Comparison of ENCODE assay signal across 8 cellular contexts in genomic region chr13:77026783-77027621, GRCh38. TPM values are rescaled to one million over a fixed set of nuclear protein-coding genes. Genes with fewer than 3 reads are reported as not detected.
DNase-seq lines count a peak whose midpoint lies in the region; ATAC-seq and TF ChIP-seq lines count a peak whose summit lies in the region.

Gene FBXL3, minus strand, starts transcription at chr13:77027159. Its CDS starts 5,299 bp downstream, at chr13:77021860.

- no peaks in the 10 kb centered on the region for H3K9me3 Mint-ChIP-seq in activated CD4-positive, alpha-beta T cell treated with anti-CD3 and anti-CD28 coated beads for 36 hours (ENCODE audit: low read depth)
- no peaks in the 10 kb centered on the region for H3K9me3 Mint-ChIP-seq in chondrocyte (ENCODE audit: low read depth)

- peaks cover 16% of the 10 kb centered on the region for H3K36me3 Mint-ChIP-seq in activated CD4-positive, alpha-beta T cell treated with anti-CD3 and anti-CD28 coated beads for 36 hours (ENCODE audit: low read depth)
- peaks cover 1% of the 10 kb centered on the region for H3K36me3 Mint-ChIP-seq in chondrocyte (ENCODE audit: low read depth)

- POLR2A ChIA-PET in activated CD4-positive, alpha-beta T cell treated with anti-CD3 and anti-CD28 coated beads for 36 hours (lab: Charles Lee) = interaction anchor here (0.5 to 2.8 kb wide), 8 partner anchors 8 to 451 kb away, joined by 3 to 10 read pairs (median 4); no protein-coding TSS in a partner anchor

- peak within 1 kb of the TSS; percentile 92 for H3K4me3 Mint-ChIP-seq in activated CD4-positive, alpha-beta T cell treated with anti-CD3 and anti-CD28 coated beads for 36 hours
- H3K4me3 Mint-ChIP-seq in chondrocyte (ENCODE audit: unreplicated experiment) = peak within 1 kb of the TSS; percentile 96

- peak within 1 kb of the TSS; percentile 96 for H3K27ac Mint-ChIP-seq in activated CD4-positive, alpha-beta T cell treated with anti-CD3 and anti-CD28 coated beads for 36 hours
- H3K27ac Mint-ChIP-seq in chondrocyte (ENCODE audit: unreplicated experiment) = peak within 1 kb of the TSS; percentile 98

- DNase-seq in AML-193 (lab: John Stamatoyannopoulos, UW) (peak; percentile 80 to 88), NCI-H510A (lab: John Stamatoyannopoulos, UW) (peak; percentile 63), chondrocyte (ENCODE audit: low spot score) (peak; percentile 88), kidney glomerular epithelial cell (lab: John Stamatoyannopoulos, UW) (peak; percentile 92)
- peak; percentile 89 for DNase-seq in activated CD4-positive, alpha-beta T cell treated with anti-CD3 and anti-CD28 coated beads for 36 hours
- peak; percentile 65 to 69 for DNase-seq in stimulated activated CD4-positive, alpha-beta T cell treated with anti-CD3 and anti-CD28 coated beads, Interleukin-15, amount 100 ng/mL, for 48 hours (ENCODE audit: low read depth in 2 of 2)

- peaks cover 2% of the 10 kb centered on the region for H3K27me3 Mint-ChIP-seq in activated CD4-positive, alpha-beta T cell treated with anti-CD3 and anti-CD28 coated beads for 36 hours
- no peaks in the 10 kb centered on the region for H3K27me3 Mint-ChIP-seq in chondrocyte (ENCODE audit: low read depth)

- ATAC-seq in GM19043 (IDR thresholded peaks at IDR 0.05; ENCODE audit: low read depth, unreplicated experiment) = peak; percentile 50
- ATAC-seq in HG03354 (IDR thresholded peaks at IDR 0.05; ENCODE audit: poor library complexity, severe bottlenecking, unreplicated experiment) = peak; percentile 65
- ATAC-seq in activated CD4-positive, alpha-beta T cell treated with anti-CD3 and anti-CD28 coated beads for 36 hours = peak; percentile 59

- CTCF ChIA-PET in activated CD4-positive, alpha-beta T cell treated with anti-CD3 and anti-CD28 coated beads for 36 hours (lab: Charles Lee) = interaction anchor here (0.7 to 2.5 kb wide), 7 partner anchors 10 to 34 kb away, joined by 3 to 9 read pairs (median 4); no protein-coding TSS in a partner anchor

- TF ChIP-seq CTCF in chondrocyte (IDR thresholded peaks at IDR 0.05) = peak; percentile 9

- intact Hi-C loops in activated CD4-positive, alpha-beta T cell treated with anti-CD3 and anti-CD28 coated beads for 36 hours (cut with DNase I, micrococcal nuclease) = loop anchor here (1.0 to 10.0 kb wide), 11 partner anchors 35 to 1700 kb away; partner anchors contain the start of genes MYCBP2 (in 2 of the 2), CLN5 (in 1 of the 2) and SLAIN1 (in 1 of the 2)

- H3K4me1 Mint-ChIP-seq in activated CD4-positive, alpha-beta T cell treated with anti-CD3 and anti-CD28 coated beads for 36 hours = peaks cover 47% of the 10 kb centered on the region
- peaks cover 55% of the 10 kb centered on the region for H3K4me1 Mint-ChIP-seq in chondrocyte (ENCODE audit: low read depth)

RNA-seq across cellular contexts. Expression of gene FBXL3, which starts in this region (rescaled TPM):
- total RNA-seq in activated CD4-positive, alpha-beta T cell treated with anti-CD3 and anti-CD28 coated beads for 36 hours = 10 to 100 TPM; 28.4 to 31.6 TPM
- 39.1 to 41.8 TPM (median 40.6 TPM) in 3 replicates for total RNA-seq in chondrocyte

Comparison
In these comparisons a context has a peak if more than half of its experiments do, and no peak if none do; other contexts are left out.
1. Peak in every context shown above with its lines: DNase-seq and ATAC-seq.